30 cellular contexts compared by ENCODE assay signal in the genomic region with DNA sequence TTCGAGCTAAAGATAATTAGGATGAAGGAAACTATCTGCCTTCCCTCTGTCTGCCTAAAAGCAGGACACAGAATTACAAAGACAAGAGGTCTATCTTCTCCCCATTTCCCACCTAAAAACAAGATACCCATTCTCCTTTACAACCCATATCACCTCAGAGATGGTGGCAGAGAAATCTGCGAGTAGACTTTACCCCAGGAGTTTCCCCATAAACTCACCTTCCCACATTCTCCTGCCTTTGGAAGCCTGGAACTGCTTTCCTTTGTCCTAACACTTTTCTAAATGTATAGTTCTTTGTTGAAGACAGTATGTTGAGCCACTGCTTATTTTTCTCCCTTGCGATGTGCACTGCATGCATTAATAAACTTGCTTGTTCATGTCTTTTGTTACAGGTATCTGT. TPM values are rescaled to one million over a fixed set of nuclear protein-coding genes. Genes with fewer than 3 reads are reported as not detected.
"Had no signal": no experiment of that assay in that cellular context is flagged by ENCODE, and none has a peak within 500 bp of the region (broad histone marks: within the 10 kb centered on the region; RNA-seq: fewer than 3 reads in every experiment).

No MANE protein-coding gene starts in this region.

- H2AFZ ChIP-seq: PC-9 had no signal

- H3K36me3 ChIP-seq: ascending aorta, cardiac muscle cell, MG63 had no signal

- H3K9me3 ChIP-seq: ascending aorta, MG63 had no signal

- H3K36me3 Mint-ChIP-seq: activated naive CD8-positive, alpha-beta T cell treated with anti-CD3 and anti-CD28 coated beads for 36 hours had no signal

- H3K4me3 ChIP-seq: ascending aorta, cardiac muscle cell, MG63, PC-9 had no signal

- H3K4me3 Mint-ChIP-seq: activated CD4-positive, alpha-beta T cell treated with anti-CD3 and anti-CD28 coated beads, Interleukin-2, amount 10 ng/mL, durations not matched to agents 24 days and 14 days; activated CD8-positive, alpha-beta T cell treated with anti-CD3 and anti-CD28 coated beads for 36 hours; activated naive CD8-positive, alpha-beta T cell treated with anti-CD3 and anti-CD28 coated beads for 36 hours; activated T-cell treated with anti-CD3 and anti-CD28 coated beads, Interleukin-2, amount 50 U/mL, for 72 hours; activated T-helper 17 cell treated with anti-CD3 and anti-CD28 coated beads, Interleukin-2, amount 50 U/mL, for 72 hours had no signal

- DNase-seq: activated CD4-positive, alpha-beta T cell treated with anti-CD3 and anti-CD28 coated beads, Interleukin-2, amount 10 ng/mL, durations not matched to agents 24 days and 14 days; activated CD4-positive, alpha-beta T cell treated with anti-CD3 and anti-CD28 coated beads, Interleukin-2, amount 50 U/mL, for 4 hours; activated CD8-positive, alpha-beta T cell treated with anti-CD3 and anti-CD28 coated beads for 36 hours; activated effector memory CD4-positive, alpha-beta T cell treated with anti-CD3 and anti-CD28 coated beads, Interleukin-2, amount 50 U/mL, for 16 hours; activated naive CD4-positive, alpha-beta T cell; activated naive CD4-positive, alpha-beta T cell treated with anti-CD3 and anti-CD28 coated beads, Interleukin-2, amount 50 U/mL, for 16 hours; activated naive CD8-positive, alpha-beta T cell treated with anti-CD3 and anti-CD28 coated beads for 36 hours; activated T-cell treated with anti-CD3 and anti-CD28 coated beads, Interleukin-2, amount 50 U/mL, for 1 hour; activated T-cell treated with anti-CD3 and anti-CD28 coated beads, Interleukin-2, amount 50 U/mL, for 72 hours; amniotic stem cell; Kasumi-1; KG1; MG63; MV-4-11; NCI-H1092; NCI-H1436 treated with DMSO at 0.1 percent for 48 hours; NCI-H1694 treated with DMSO at 0.1 percent for 48 hours; NCI-H2029; NCI-H345; NCI-H524 treated with DMSO at 0.1 percent for 48 hours; NCI-H748 treated with DMSO at 0.1 percent for 48 hours; PC-9; SIG-M5; T1000 had no signal

- H3K27ac Mint-ChIP-seq: activated CD4-positive, alpha-beta T cell treated with anti-CD3 and anti-CD28 coated beads, Interleukin-2, amount 10 ng/mL, durations not matched to agents 24 days and 14 days; activated CD8-positive, alpha-beta T cell treated with anti-CD3 and anti-CD28 coated beads for 36 hours; activated naive CD8-positive, alpha-beta T cell treated with anti-CD3 and anti-CD28 coated beads for 36 hours; activated T-cell treated with anti-CD3 and anti-CD28 coated beads, Interleukin-2, amount 50 U/mL, for 72 hours; activated T-helper 17 cell treated with anti-CD3 and anti-CD28 coated beads, Interleukin-2, amount 50 U/mL, for 72 hours had no signal

- H3K4me2 ChIP-seq: PC-9 had no signal

- H3K27ac ChIP-seq: ascending aorta, cardiac muscle cell, PC-9, RWPE1 had no signal

- H3K27me3 ChIP-seq: ascending aorta, cardiac muscle cell, MG63 had no signal

- H3K4me1 Mint-ChIP-seq: activated CD4-positive, alpha-beta T cell treated with anti-CD3 and anti-CD28 coated beads, Interleukin-2, amount 10 ng/mL, durations not matched to agents 24 days and 14 days; activated naive CD8-positive, alpha-beta T cell treated with anti-CD3 and anti-CD28 coated beads for 36 hours; activated T-helper 17 cell treated with anti-CD3 and anti-CD28 coated beads, Interleukin-2, amount 50 U/mL, for 72 hours had no signal

- H3K4me1 ChIP-seq: ascending aorta had no signal

- H3K9me3 Mint-ChIP-seq: activated CD4-positive, alpha-beta T cell treated with anti-CD3 and anti-CD28 coated beads, Interleukin-2, amount 10 ng/mL, durations not matched to agents 24 days and 14 days; activated CD8-positive, alpha-beta T cell treated with anti-CD3 and anti-CD28 coated beads for 36 hours; activated naive CD8-positive, alpha-beta T cell treated with anti-CD3 and anti-CD28 coated beads for 36 hours; activated T-cell treated with anti-CD3 and anti-CD28 coated beads, Interleukin-2, amount 50 U/mL, for 72 hours had no signal

RNA-seq across cellular contexts. Expression of a gene that starts 8.0 kb away (rescaled TPM):
- total RNA-seq: activated CD8-positive, alpha-beta memory T cell treated with anti-CD3 and anti-CD28 coated beads for 36 hours; activated CD8-positive, alpha-beta T cell treated with anti-CD3 and anti-CD28 coated beads for 36 hours; OCI-LY7 had no signal
